ENCODE assay signal across 17 cellular contexts in genomic region chr18:13180614-13181375, GRCh38. TPM values are rescaled to one million over a fixed set of nuclear protein-coding genes. Genes with fewer than 3 reads are reported as not detected.
DNase-seq lines count a peak whose midpoint lies in the region; ATAC-seq and TF ChIP-seq lines count a peak whose summit lies in the region.
"Had no signal": no experiment of that assay in that cellular context is flagged by ENCODE, and none has a peak within 500 bp of the region (broad histone marks: within the 10 kb centered on the region; RNA-seq: fewer than 3 reads in every experiment).

No MANE protein-coding gene starts in this region.

- in situ Hi-C loops in GM23248 (cut with MboI), result no loop called here

- H3K36me3 ChIP-seq in GM23338 (ENCODE audit: insufficient read depth) (no peaks in the 10 kb centered on the region), GM23248 (ENCODE audit: low read depth) (no peaks in the 10 kb centered on the region)
- H3K36me3 ChIP-seq: SJSA1 had no signal

- H4K20me1 ChIP-seq in GM23338 (replicated peaks; ENCODE audit: insufficient read depth) (no peaks in the 10 kb centered on the region), GM23248 (ENCODE audit: insufficient read depth) (no peaks in the 10 kb centered on the region)

- POLR2A ChIA-PET in WTC11 (lab: Charles Lee), result no interaction called here
- POLR2A ChIA-PET in activated CD8-positive, alpha-beta T cell treated with anti-CD3 and anti-CD28 coated beads for 36 hours (lab: Charles Lee), result no interaction called here

- H3K9me2 ChIP-seq in GM23338 (ENCODE audit: insufficient read depth), result no peaks in the 10 kb centered on the region
- no peaks in the 10 kb centered on the region for H3K9me2 ChIP-seq in GM23248 (ENCODE audit: insufficient read depth)

- H3K79me2 ChIP-seq in GM23338 (replicated peaks; ENCODE audit: insufficient read depth) (no peaks in the 10 kb centered on the region), GM23248 (ENCODE audit: insufficient read depth) (no peaks in the 10 kb centered on the region)

- H3K36me3 Mint-ChIP-seq in GM23338 (ENCODE audit: low read depth), result no peaks in the 10 kb centered on the region
- H3K36me3 Mint-ChIP-seq in WTC11, result no peaks in the 10 kb centered on the region
- no peaks in the 10 kb centered on the region for H3K36me3 Mint-ChIP-seq in activated CD8-positive, alpha-beta T cell treated with anti-CD3 and anti-CD28 coated beads for 36 hours (ENCODE audit: low read depth)

- ATAC-seq in GM23338 (peak; percentile 81), WTC11 (peak; percentile 87)
- ATAC-seq in activated CD8-positive, alpha-beta T cell treated with anti-CD3 and anti-CD28 coated beads for 36 hours, result no peak
- ATAC-seq: PC-3 had no signal

- H3F3A ChIP-seq in GM23338 (replicated peaks; ENCODE audit: low read depth) (0 out of 2 replicates have a peak, but pooled peaks cover 3% of the 10 kb centered on the region), GM23248 (ENCODE audit: insufficient read depth) (no peaks in the 10 kb centered on the region)

- H3K4me1 Mint-ChIP-seq in GM23338 (peaks cover 14% of the 10 kb centered on the region), WTC11 (peaks cover 28% of the 10 kb centered on the region)
- peaks cover 21% of the 10 kb centered on the region for H3K4me1 Mint-ChIP-seq in activated CD8-positive, alpha-beta T cell treated with anti-CD3 and anti-CD28 coated beads for 36 hours (ENCODE audit: low read depth)

- WGBS in GM23248 (ENCODE audit: low coverage in 1 of 2, low lambda C conversion rate in 2 of 2, missing lambda C conversion rate in 2 of 2), 2 experiments, result 25 to 26% methylated on average over 6 of the region's 6 CpGs

- H3K4me2 ChIP-seq in GM23338 (no peak overlapping the region), GM23248 (ENCODE audit: unreplicated experiment) (no peak overlapping the region)

- H3K9ac ChIP-seq in GM23248, result no peak overlapping the region

- no peak overlapping the region for H2AFZ ChIP-seq in GM23338
- no peak overlapping the region for H2AFZ ChIP-seq in GM23248

- H3K4me3 ChIP-seq in GM23338 (no peak overlapping the region), GM23248 (no peak overlapping the region)
- H3K4me3 ChIP-seq: SJSA1 had no signal

- H3K27me3 Mint-ChIP-seq in GM23338 (ENCODE audit: insufficient read depth, low read depth, poor library complexity), result peaks cover 3% of the 10 kb centered on the region
- H3K27me3 Mint-ChIP-seq in WTC11 (ENCODE audit: low read depth), result peaks cover 48% of the 10 kb centered on the region
- no peaks in the 10 kb centered on the region for H3K27me3 Mint-ChIP-seq in activated CD8-positive, alpha-beta T cell treated with anti-CD3 and anti-CD28 coated beads for 36 hours

- peak overlapping the region; percentile 94 for H3K27ac Mint-ChIP-seq in GM23338
- H3K27ac Mint-ChIP-seq in WTC11, result peak overlapping the region; percentile 47; the same call in 1 of the 2 replicates
- no peak overlapping the region for H3K27ac Mint-ChIP-seq in activated CD8-positive, alpha-beta T cell treated with anti-CD3 and anti-CD28 coated beads for 36 hours
- H3K27ac Mint-ChIP-seq: HFFc6 had no signal

- DNase-seq in GM23338 (ENCODE audit: low spot score) (no peak), NCI-H146 (lab: John Stamatoyannopoulos, UW) (peak; percentile 55), WTC11 (ENCODE audit: low spot score) (no peak), iPS DF 4.7 (ENCODE audit: extremely low read depth, low spot score) (peak; percentile 28), NCI-H1105 treated with DMSO at 0.1 percent for 48 hours (lab: John Stamatoyannopoulos, UW) (no peak), GM23248 (no peak)
- DNase-seq in activated CD8-positive, alpha-beta T cell treated with anti-CD3 and anti-CD28 coated beads for 36 hours, result no peak
- DNase-seq in stimulated activated CD4-positive, alpha-beta T cell treated with anti-CD3 and anti-CD28 coated beads, Interleukin-1b, Interleukin-23, amount 100 ng/mL, for 48 hours, result no peak
- DNase-seq: HFFc6, MV-4-11, NCI-H1436, NCI-H2081, NCI-H446 treated with DMSO at 0.1 percent for 48 hours, NCI-H774, PC-3 had no signal

- intact Hi-C loops in activated CD8-positive, alpha-beta T cell treated with anti-CD3 and anti-CD28 coated beads for 36 hours (cut with micrococcal nuclease), result no loop called here

- CTCF ChIA-PET in WTC11 (lab: Charles Lee), result interaction anchor here (0.7 to 1.7 kb wide), 8 partner anchors 15 to 431 kb away, joined by 3 to 8 read pairs (median 4); partner anchors contain the start of gene LDLRAD4
- CTCF ChIA-PET in activated CD8-positive, alpha-beta T cell treated with anti-CD3 and anti-CD28 coated beads for 36 hours (lab: Charles Lee), result interaction anchor here (1.2 kb wide), 1 partner anchor 454 kb away, joined by 3 read pairs; no protein-coding TSS in a partner anchor

- H3K4me3 Mint-ChIP-seq in GM23338 (no peak overlapping the region), WTC11 (no peak overlapping the region)
- no peak overlapping the region for H3K4me3 Mint-ChIP-seq in activated CD8-positive, alpha-beta T cell treated with anti-CD3 and anti-CD28 coated beads for 36 hours
- H3K4me3 Mint-ChIP-seq: HFFc6 had no signal

- no peaks in the 10 kb centered on the region for H3K9me3 ChIP-seq in GM23248 (ENCODE audit: low read depth)
- H3K9me3 ChIP-seq: SJSA1 had no signal

- H3K27ac ChIP-seq in GM23338 (ENCODE audit: low read depth) (no peak overlapping the region), GM23248 (no peak overlapping the region)
- H3K27ac ChIP-seq: C4-2B, SJSA1 had no signal

- H3K27me3 ChIP-seq in GM23338 (ENCODE audit: insufficient read depth) (no peaks in the 10 kb centered on the region), GM23248 (replicated peaks; ENCODE audit: insufficient read depth) (peaks cover 22% of the 10 kb centered on the region)
- H3K27me3 ChIP-seq: SJSA1 had no signal

- H3K4me1 ChIP-seq in GM23338 (ENCODE audit: insufficient read depth) (no peaks in the 10 kb centered on the region), GM23248 (ENCODE audit: insufficient read depth) (no peaks in the 10 kb centered on the region)
- H3K4me1 ChIP-seq: SJSA1 had no signal

- TF ChIP-seq CTCF in GM23338 (conservative IDR thresholded peaks at IDR 0.05; ENCODE audit: low read depth in 2 of 2), result no peak
- no peak for TF ChIP-seq CTCF in WTC11 (IDR thresholded peaks at IDR 0.05)
- TF ChIP-seq CTCF in activated CD8-positive, alpha-beta T cell treated with anti-CD3 and anti-CD28 coated beads for 36 hours (IDR thresholded peaks at IDR 0.05), result no peak

- H3K9me3 Mint-ChIP-seq in GM23338 (peaks cover 14% of the 10 kb centered on the region; the same call in 2 of the 3 replicates), WTC11 (no peaks in the 10 kb centered on the region)
- no peaks in the 10 kb centered on the region for H3K9me3 Mint-ChIP-seq in activated CD8-positive, alpha-beta T cell treated with anti-CD3 and anti-CD28 coated beads for 36 hours
- H3K9me3 Mint-ChIP-seq: HFFc6 had no signal

TF ChIP-seq in GM23338, 12 proteins besides CTCF, POLR2A, EP300 and RAD21 (continues in another document):
- TF ChIP-seq EZH2 (IDR thresholded peaks at IDR 0.05; ENCODE audit: low read depth, unreplicated experiment) (no peak), CREB1 (CRISPR knock-in tag; IDR thresholded peaks at IDR 0.05; ENCODE audit: low read depth) (no peak)

TF ChIP-seq in WTC11, 78 proteins besides CTCF, POLR2A, EP300 and RAD21 (continues in another document):
- no peak for TF ChIP-seq PRRX2 (CRISPR knock-in tag; IDR thresholded peaks at IDR 0.05)
- no peak for TF ChIP-seq ZNF396 (CRISPR knock-in tag; IDR thresholded peaks at IDR 0.05; ENCODE audit: borderline replicate concordance)
- no peak for TF ChIP-seq MAX (CRISPR knock-in tag; IDR thresholded peaks at IDR 0.05)
- no peak for TF ChIP-seq NFYB (CRISPR knock-in tag; conservative IDR thresholded peaks at IDR 0.05; ENCODE audit: low read depth)
- TF ChIP-seq ZNF121 (CRISPR knock-in tag; IDR thresholded peaks at IDR 0.05), result no peak
- TF ChIP-seq GABPB1 (CRISPR knock-in tag; IDR thresholded peaks at IDR 0.05), result no peak
- TF ChIP-seq ZNF532 (CRISPR knock-in tag; IDR thresholded peaks at IDR 0.05; ENCODE audit: borderline replicate concordance), result no peak

RNA-seq across cellular contexts. Expression of gene LDLRAD4, which starts 37.8 kb away (rescaled TPM):
- 1.0 and 1.9 TPM in 2 replicates for total RNA-seq in GM23338 (2014; rRNA removed; shearing (Covaris generic))
- polyA plus RNA-seq in GM23338 (2016; fragmentation: Nextera tagmentation; extraction: Ambion mirVana) (0.17 and 0.73 TPM in 2 replicates), GM23248 (2016; fragmentation: Nextera tagmentation; extraction: Ambion mirVana) (not detected in 2 replicates)
- total RNA-seq in WTC11 (2021), result 2.9 to 6.2 TPM (median 3.0 TPM) in 3 replicates
- not detected in 2 replicates for total RNA-seq in GM23248 (2014; rRNA removed; shearing (Covaris generic))
- 10 to 100 TPM; 37.3 to 38.5 TPM for total RNA-seq in activated CD8-positive, alpha-beta T cell treated with anti-CD3 and anti-CD28 coated beads for 36 hours
- total RNA-seq: HFFc6, PC-3 had no signal

Comparison
In these comparisons a context has a peak if more than half of its experiments do, and no peak if none do; other contexts are left out.
1. DNase-seq: peak in NCI-H146 (single experiment) and iPS DF 4.7 (single experiment); none in GM23338 (single experiment), WTC11 (single experiment), NCI-H1105 treated with DMSO at 0.1 percent for 48 hours (single experiment), GM23248 (single experiment), activated CD8-positive, alpha-beta T cell treated with anti-CD3 and anti-CD28 coated beads for 36 hours (single experiment) and stimulated activated CD4-positive, alpha-beta T cell treated with anti-CD3 and anti-CD28 coated beads, Interleukin-1b, Interleukin-23, amount 100 ng/mL, for 48 hours (single experiment).